Comparison of ENCODE assay signal across 22 cellular contexts in genomic region chr1:106584127-106584526, GRCh38.
"Had no signal": no experiment of that assay in that cellular context is flagged by ENCODE, and none has a peak within 500 bp of the region (broad histone marks: within the 10 kb centered on the region; RNA-seq: fewer than 3 reads in every experiment).

No MANE protein-coding gene starts in this region.

- DNase-seq: colonic mucosa; dorsolateral prefrontal cortex; effector CD8-positive, alpha-beta T cell; glutamatergic neuron; islet precursor cell; left ventricle myocardium inferior; lower lobe of right lung; mesenchymal stem cell; naive B cell; nephron progenitor cell; psoas muscle; retina; stimulated activated CD4-positive, alpha-beta T cell treated with anti-CD3 and anti-CD28 coated beads, Interleukin-4, amount 100 ng/mL, for 24 hours; testis; upper lobe of right lung had no signal

- H3K4me3 ChIP-seq: colonic mucosa, dorsolateral prefrontal cortex, gastroesophageal sphincter, left ventricle myocardium inferior, lower lobe of right lung, psoas muscle, right lobe of liver, testis, tibial nerve, upper lobe of right lung, vagina had no signal

- H3K4me1 Mint-ChIP-seq: naive B cell; nephron progenitor cell; stimulated activated memory B cell treated with anti-CD40 and anti-IgM and Interleukin-4, amounts not matched to agents 10 μg/mL and 1 μg/mL and 100 μg/mL, for 72 hours had no signal

- H3K27ac Mint-ChIP-seq: naive B cell; stimulated activated memory B cell treated with anti-CD40 and anti-IgM and Interleukin-4, amounts not matched to agents 10 μg/mL and 1 μg/mL and 100 μg/mL, for 72 hours; stimulated activated naive CD8-positive, alpha-beta T cell treated with anti-CD3 and anti-CD28 coated beads, Interleukin-15, Interleukin-2, amounts not matched to agents 100 ng/mL and 50 ng/mL, for 24 hours had no signal

- H3K36me3 ChIP-seq: colonic mucosa, gastroesophageal sphincter, left ventricle myocardium inferior, lower lobe of right lung, right lobe of liver, tibial nerve, upper lobe of right lung, vagina had no signal

- H3K9me3 ChIP-seq: colonic mucosa, psoas muscle, right lobe of liver, testis, upper lobe of right lung, vagina had no signal

- H3K9me3 Mint-ChIP-seq: stimulated activated naive CD8-positive, alpha-beta T cell treated with anti-CD3 and anti-CD28 coated beads, Interleukin-15, Interleukin-2, amounts not matched to agents 100 ng/mL and 50 ng/mL, for 24 hours had no signal

- H3K27me3 ChIP-seq: colonic mucosa, dorsolateral prefrontal cortex, gastroesophageal sphincter, right lobe of liver, testis, tibial nerve, upper lobe of right lung, vagina had no signal

- H3K27me3 Mint-ChIP-seq: naive B cell; stimulated activated memory B cell treated with anti-CD40 and anti-IgM and Interleukin-4, amounts not matched to agents 10 μg/mL and 1 μg/mL and 100 μg/mL, for 72 hours; stimulated activated naive CD8-positive, alpha-beta T cell treated with anti-CD3 and anti-CD28 coated beads, Interleukin-15, Interleukin-2, amounts not matched to agents 100 ng/mL and 50 ng/mL, for 24 hours had no signal

- H3K4me1 ChIP-seq: colonic mucosa, gastroesophageal sphincter, left ventricle myocardium inferior, lower lobe of right lung, psoas muscle, right lobe of liver, testis, tibial nerve, upper lobe of right lung, vagina had no signal

- H3K36me3 Mint-ChIP-seq: naive B cell; stimulated activated memory B cell treated with anti-CD40 and anti-IgM and Interleukin-4, amounts not matched to agents 10 μg/mL and 1 μg/mL and 100 μg/mL, for 72 hours had no signal

- ATAC-seq: esophagus mucosa; gastroesophageal sphincter; lower lobe of right lung; psoas muscle; stimulated activated memory B cell treated with anti-CD40 and anti-IgM and Interleukin-4, amounts not matched to agents 10 μg/mL and 1 μg/mL and 100 μg/mL, for 72 hours; upper lobe of right lung had no signal

- H3K4me3 Mint-ChIP-seq: naive B cell; nephron progenitor cell; stimulated activated memory B cell treated with anti-CD40 and anti-IgM and Interleukin-4, amounts not matched to agents 10 μg/mL and 1 μg/mL and 100 μg/mL, for 72 hours; stimulated activated naive CD8-positive, alpha-beta T cell treated with anti-CD3 and anti-CD28 coated beads, Interleukin-15, Interleukin-2, amounts not matched to agents 100 ng/mL and 50 ng/mL, for 24 hours had no signal
